ENCODE assay signal across 9 cellular contexts in genomic region chr16:46961373-46962353, GRCh38. TPM values are rescaled to one million over a fixed set of nuclear protein-coding genes. Genes with fewer than 3 reads are reported as not detected.
DNase-seq lines count a peak whose midpoint lies in the region; ATAC-seq and TF ChIP-seq lines count a peak whose summit lies in the region.
"Had no signal": no experiment of that assay in that cellular context is flagged by ENCODE, and none has a peak within 500 bp of the region (broad histone marks: within the 10 kb centered on the region; RNA-seq: fewer than 3 reads in every experiment).

No MANE protein-coding gene starts in this region.

- no peak for TF ChIP-seq CTCF in CD8-positive, alpha-beta T cell (IDR thresholded peaks at IDR 0.05)
- TF ChIP-seq CTCF in stomach (IDR thresholded peaks at IDR 0.05) (no peak), hepatocyte (IDR thresholded peaks at IDR 0.05; ENCODE audit: poor library complexity) (no peak)

- peaks cover 86% of the 10 kb centered on the region for H3K36me3 Mint-ChIP-seq in CD8-positive, alpha-beta T cell
- H3K36me3 Mint-ChIP-seq in activated T-cell treated with anti-CD3 and anti-CD28 coated beads, Interleukin-2, amount 50 U/mL, for 24 hours (ENCODE audit: low read depth) = peaks cover 97% of the 10 kb centered on the region

- 59 to 74% (median 67%) methylated on average over 9 of the region's 9 CpGs for WGBS in stomach, 5 donors
- 92% methylated on average over 9 of the region's 9 CpGs for WGBS in hepatocyte (ENCODE audit: low lambda C conversion rate, missing lambda C conversion rate)

- peak in 4 of 7 experiments; percentile 7 to 62 (median 40) for DNase-seq in CD8-positive, alpha-beta T cell
- DNase-seq in activated T-cell treated with anti-CD3 and anti-CD28 coated beads, Interleukin-2, amount 50 U/mL, for 24 hours = no peak
- DNase-seq in stomach = no peak
- DNase-seq in NCI-H1092 (lab: John Stamatoyannopoulos, UW) = no peak
- DNase-seq in hepatocyte (ENCODE audit: low spot score) = no peak
- DNase-seq in NCI-H526 treated with DMSO at 0.1 percent for 48 hours (lab: John Stamatoyannopoulos, UW) = no peak

- no peak for TF ChIP-seq POLR2A in stomach (IDR thresholded peaks at IDR 0.05)

- peaks cover 62% of the 10 kb centered on the region for H3K36me3 ChIP-seq in CD8-positive, alpha-beta T cell (ENCODE audit: insufficient read depth, low read length)
- peaks cover 58 to 72% of the 10 kb centered on the region in 2 donors for H3K36me3 ChIP-seq in muscle layer of duodenum (ENCODE audit: control insufficient read depth in 1 of 2, insufficient read depth in 2 of 2, low read length in 2 of 2)
- H3K36me3 ChIP-seq in stomach = peaks cover 75 to 100% (median 100%) of the 10 kb centered on the region in 4 donors
- peaks cover 4% of the 10 kb centered on the region for H3K36me3 ChIP-seq in hepatocyte (replicated peaks; ENCODE audit: insufficient read depth, low read depth)

- peak overlapping the region; percentile 22 for H3K4me3 Mint-ChIP-seq in CD8-positive, alpha-beta T cell
- peak overlapping the region; percentile 13 for H3K4me3 Mint-ChIP-seq in activated T-cell treated with anti-CD3 and anti-CD28 coated beads, Interleukin-2, amount 50 U/mL, for 24 hours
- H3K4me3 Mint-ChIP-seq: nephron had no signal

- ATAC-seq in CD8-positive, alpha-beta T cell = peak; percentile 95
- peak; percentile 56 for ATAC-seq in HG03175 (IDR thresholded peaks at IDR 0.05; ENCODE audit: unreplicated experiment)

- peak overlapping the region; percentile 93 for H3K27ac Mint-ChIP-seq in CD8-positive, alpha-beta T cell
- H3K27ac Mint-ChIP-seq in activated T-cell treated with anti-CD3 and anti-CD28 coated beads, Interleukin-2, amount 50 U/mL, for 24 hours = peak overlapping the region; percentile 95

- POLR2A ChIA-PET in CD8-positive, alpha-beta T cell (lab: Charles Lee) = interaction anchor here (0.7 to 1.3 kb wide), 2 partner anchors 12 to 266 kb away, joined by 3 to 4 read pairs; partner anchors contain the start of gene DNAJA2

- no peaks in the 10 kb centered on the region for H3K9me2 ChIP-seq in hepatocyte (replicated peaks; ENCODE audit: insufficient read depth)

- peaks cover 32% of the 10 kb centered on the region for H4K20me1 ChIP-seq in hepatocyte (ENCODE audit: insufficient read depth, poor library complexity, severe bottlenecking)

- no peak overlapping the region for H3K4me3 ChIP-seq in CD8-positive, alpha-beta T cell (ENCODE audit: low read depth, low read length)
- H3K4me3 ChIP-seq in muscle layer of duodenum (ENCODE audit: low read depth in 1 of 2, low read length in 2 of 2) = no peak overlapping the region
- H3K4me3 ChIP-seq in stomach = no peak overlapping the region
- no peak overlapping the region for H3K4me3 ChIP-seq in hepatocyte

- intact Hi-C loops in CD8-positive, alpha-beta T cell (cut with DNase I, micrococcal nuclease) = no loop called here
- intact Hi-C loops in stomach (cut with DNase I; ENCODE audit: low total_unique reads) = no loop called here

- H3K79me2 ChIP-seq in hepatocyte = peaks cover 63% of the 10 kb centered on the region

- no peak for TF ChIP-seq EP300 in stomach (IDR thresholded peaks at IDR 0.05)

- CTCF ChIA-PET in CD8-positive, alpha-beta T cell (lab: Charles Lee) = interaction anchor here (0.7 to 2.0 kb wide), 3 partner anchors 11 to 32 kb away, joined by 3 to 5 read pairs (median 4); no protein-coding TSS in a partner anchor

- H3K9me3 Mint-ChIP-seq in CD8-positive, alpha-beta T cell = no peaks in the 10 kb centered on the region
- H3K9me3 Mint-ChIP-seq in activated T-cell treated with anti-CD3 and anti-CD28 coated beads, Interleukin-2, amount 50 U/mL, for 24 hours = no peaks in the 10 kb centered on the region
- H3K9me3 Mint-ChIP-seq: nephron had no signal

- no peaks in the 10 kb centered on the region for H3K27me3 ChIP-seq in CD8-positive, alpha-beta T cell (ENCODE audit: insufficient read depth, low read length)
- H3K27me3 ChIP-seq in muscle layer of duodenum (ENCODE audit: low read depth, low read length) (no peaks in the 10 kb centered on the region), stomach (no peaks in the 10 kb centered on the region), hepatocyte (no peaks in the 10 kb centered on the region)

- H3K4me1 ChIP-seq in CD8-positive, alpha-beta T cell (ENCODE audit: insufficient read depth, low read length) = peaks cover 14% of the 10 kb centered on the region
- H3K4me1 ChIP-seq in muscle layer of duodenum (ENCODE audit: control insufficient read depth in 1 of 2, insufficient read depth in 2 of 2, low read length in 2 of 2) (peaks cover 8 to 16% of the 10 kb centered on the region in 2 donors), stomach (peaks cover 0 to 24% (median 14%) of the 10 kb centered on the region in 4 donors), hepatocyte (ENCODE audit: insufficient read depth) (no peaks in the 10 kb centered on the region)

- H2AFZ ChIP-seq in hepatocyte = no peak overlapping the region

- no peaks in the 10 kb centered on the region for H3K9me3 ChIP-seq in CD8-positive, alpha-beta T cell (ENCODE audit: low read length)
- H3K9me3 ChIP-seq in muscle layer of duodenum (ENCODE audit: control insufficient read depth in 1 of 2, low read length in 2 of 2) = no peaks in the 10 kb centered on the region
- no peaks in the 10 kb centered on the region for H3K9me3 ChIP-seq in stomach
- no peaks in the 10 kb centered on the region for H3K9me3 ChIP-seq in hepatocyte (ENCODE audit: low read depth)

- H3K27ac ChIP-seq in CD8-positive, alpha-beta T cell (ENCODE audit: low read depth, low read length) = peak overlapping the region; percentile 37
- peak overlapping the region; percentile 57 for H3K27ac ChIP-seq in muscle layer of duodenum (ENCODE audit: low read length)
- H3K27ac ChIP-seq in stomach = peak overlapping the region in 2 of 5 donors; percentile 22 to 25
- no peak overlapping the region for H3K27ac ChIP-seq in hepatocyte

- H3K4me1 Mint-ChIP-seq in CD8-positive, alpha-beta T cell (ENCODE audit: low read depth) = peaks cover 47% of the 10 kb centered on the region
- H3K4me1 Mint-ChIP-seq in activated T-cell treated with anti-CD3 and anti-CD28 coated beads, Interleukin-2, amount 50 U/mL, for 24 hours (ENCODE audit: low read depth) = peaks cover 48% of the 10 kb centered on the region
- H3K4me1 Mint-ChIP-seq: nephron had no signal

- H3K4me2 ChIP-seq in hepatocyte = no peak overlapping the region

- H3K27me3 Mint-ChIP-seq in CD8-positive, alpha-beta T cell (ENCODE audit: low read depth) = no peaks in the 10 kb centered on the region
- H3K27me3 Mint-ChIP-seq in activated T-cell treated with anti-CD3 and anti-CD28 coated beads, Interleukin-2, amount 50 U/mL, for 24 hours = no peaks in the 10 kb centered on the region

RNA-seq across cellular contexts. Expression of gene DNAJA2, which starts 11.8 kb away (rescaled TPM):
- total RNA-seq in CD8-positive, alpha-beta T cell = 10 to 100 TPM; 82.8 to 83.1 TPM
- 10 to 100 TPM in 4 of 5 donors, 1 to 10 TPM in 1; 7.5 to 80.6 (median 46.2) TPM for total RNA-seq in stomach
- 10 to 100 TPM; 24.1 to 42.6 (median 26.1) TPM for polyA plus RNA-seq in stomach
- 59.4 and 72.8 TPM in 2 replicates for total RNA-seq in hepatocyte
- 49.3 and 62.3 TPM in 2 replicates for polyA plus RNA-seq in hepatocyte

Comparison
In these comparisons a context has a peak if more than half of its experiments do, and no peak if none do; other contexts are left out.
1. DNase-seq: peak in CD8-positive, alpha-beta T cell (4 of 7); none in activated T-cell treated with anti-CD3 and anti-CD28 coated beads, Interleukin-2, amount 50 U/mL, for 24 hours (single experiment), stomach (single experiment), NCI-H1092 (single experiment), hepatocyte (single experiment) and NCI-H526 treated with DMSO at 0.1 percent for 48 hours (single experiment).